In the genomic region with DNA sequence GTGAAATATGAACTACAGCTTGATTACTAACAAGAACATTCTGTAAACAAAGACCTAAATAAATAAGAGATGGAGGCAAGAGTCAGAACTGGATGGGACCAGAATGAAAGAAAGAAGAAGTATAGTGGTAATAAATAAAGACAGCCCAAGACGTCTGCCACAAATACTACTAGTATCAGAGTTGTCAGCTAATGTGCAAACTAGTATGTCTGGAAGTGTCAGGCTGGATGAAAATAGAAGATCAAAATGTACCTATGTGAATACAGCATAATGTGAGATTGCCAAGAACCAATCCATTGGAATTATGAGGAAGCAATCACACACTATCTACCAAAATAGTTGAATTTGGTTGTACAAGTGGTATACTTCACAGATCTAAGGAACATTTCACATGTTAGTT, we compare ENCODE assay signal across 34 cellular contexts.
"Had no signal": no experiment of that assay in that cellular context is flagged by ENCODE, and none has a peak within 500 bp of the region (broad histone marks: within the 10 kb centered on the region; RNA-seq: fewer than 3 reads in every experiment).

No MANE protein-coding gene starts in this region.

- H3K4me3 ChIP-seq: MG63 had no signal

- H3K4me2 ChIP-seq: KMS-11 had no signal

- H3K27me3 ChIP-seq: MG63 had no signal

- H3K27ac ChIP-seq: KMS-11 had no signal

- H3K9me3 ChIP-seq: MG63 had no signal

- H3K9ac ChIP-seq: KMS-11 had no signal

- H3K36me3 ChIP-seq: MG63 had no signal

- DNase-seq: Karpas-422, Kasumi-1, MG63, MM.1S, MV-4-11, NCI-H1048, NCI-H1092, NCI-H1092 treated with DMSO at 0.1 percent for 48 hours, NCI-H1105, NCI-H1105 treated with DMSO at 0.1 percent for 48 hours, NCI-H1417, NCI-H1417 treated with DMSO at 0.1 percent for 48 hours, NCI-H1436, NCI-H1436 treated with DMSO at 0.1 percent for 48 hours, NCI-H146, NCI-H1694, NCI-H1694 treated with DMSO at 0.1 percent for 48 hours, NCI-H187, NCI-H187 treated with DMSO at 0.1 percent for 48 hours, NCI-H1930, NCI-H2029, NCI-H2029 treated with DMSO at 0.1 percent for 48 hours, NCI-H2081, NCI-H2081 treated with DMSO at 0.1 percent for 48 hours, NCI-H2107, NCI-H2171, NCI-H2171 treated with DMSO at 0.1 percent for 48 hours, NCI-H2227 treated with DMSO at 0.1 percent for 48 hours, NCI-H226, NCI-H345, NCI-H446, NCI-H446 treated with DMSO at 0.1 percent for 48 hours, NCI-H510A had no signal
